In the genomic region with DNA sequence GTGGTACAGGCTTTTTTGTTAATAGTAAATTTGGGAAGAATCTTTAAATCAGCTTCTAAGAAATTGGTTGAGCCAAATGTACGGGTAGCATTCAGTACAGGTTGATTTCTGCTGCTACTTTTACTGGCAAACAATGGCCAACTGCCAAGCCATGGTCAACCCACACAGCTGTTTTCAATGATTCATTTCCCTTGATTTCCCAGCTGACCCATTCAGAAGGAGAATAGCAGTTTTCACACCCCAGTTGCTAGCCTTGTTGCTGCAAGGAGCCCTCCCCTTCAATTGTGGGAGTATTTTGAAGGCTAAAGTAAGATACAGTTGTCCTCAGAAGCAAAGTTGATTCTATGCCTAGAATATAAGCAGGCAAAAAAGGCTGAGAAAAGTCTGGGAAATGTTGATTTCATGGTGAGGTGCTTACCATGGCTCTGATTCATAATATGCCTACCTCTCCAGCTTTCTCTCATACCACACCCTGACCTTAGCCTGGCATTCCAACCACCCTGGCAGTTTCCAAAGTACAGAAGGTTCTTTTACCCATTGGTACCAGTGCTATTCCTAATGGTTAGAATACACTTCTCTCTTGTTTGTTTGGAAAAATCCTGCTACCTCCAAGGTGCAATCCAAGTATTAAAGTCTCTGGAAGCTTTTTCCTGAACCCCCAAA, we compare ENCODE assay signal across 8 cellular contexts.
A peak's percentile ranks its signal among the peaks of the same experiment; 100 is the strongest.
DNase-seq lines count a peak whose midpoint lies in the region; TF ChIP-seq lines count a peak whose summit lies in the region.
"Had no signal": no experiment of that assay in that cellular context is flagged by ENCODE, and none has a peak within 500 bp of the region (broad histone marks: within the 10 kb centered on the region; RNA-seq: fewer than 3 reads in every experiment).

No MANE protein-coding gene starts in this region.

- H3K4me3 Mint-ChIP-seq in Caco-2 (ENCODE audit: unreplicated experiment), result no peak overlapping the region
- H3K4me3 Mint-ChIP-seq: neural crest cell had no signal

- H3K36me3 Mint-ChIP-seq in Caco-2 (ENCODE audit: insufficient read depth, unreplicated experiment), result no peaks in the 10 kb centered on the region

- H3K4me1 Mint-ChIP-seq in Caco-2 (ENCODE audit: low read depth, unreplicated experiment), result peaks cover 13% of the 10 kb centered on the region

- H3K9me3 Mint-ChIP-seq in Caco-2 (ENCODE audit: unreplicated experiment), result peaks cover 11% of the 10 kb centered on the region
- H3K9me3 Mint-ChIP-seq: neural crest cell had no signal

- H3K4me1 ChIP-seq in Caco-2, result peaks cover 14% of the 10 kb centered on the region

- no peaks in the 10 kb centered on the region for H3K36me3 ChIP-seq in Caco-2 (ENCODE audit: control insufficient read depth, insufficient read depth, low read length)

- no peak overlapping the region for H3K27ac Mint-ChIP-seq in Caco-2 (ENCODE audit: unreplicated experiment)

- CTCF ChIA-PET in Caco-2 (lab: Charles Lee), result no interaction called here

- H3K4me3 ChIP-seq in epithelial cell of proximal tubule (ENCODE audit: low read depth, low read length) (no peak overlapping the region), Caco-2 (ENCODE audit: low read depth, low read length) (no peak overlapping the region)

- no peaks in the 10 kb centered on the region for H3K9me3 ChIP-seq in Caco-2

- TF ChIP-seq CTCF in epithelial cell of proximal tubule (conservative IDR thresholded peaks at IDR 0.05; ENCODE audit: low read depth, low read length) (no peak), GM20000 (IDR thresholded peaks at IDR 0.05; ENCODE audit: extremely low read depth, missing control alignments) (no peak), Caco-2 (IDR thresholded peaks at IDR 0.05; ENCODE audit: insufficient read depth in 1 of 2, low read depth in 1 of 2, low read length in 1 of 2, severe bottlenecking in 1 of 2, unreplicated experiment in 1 of 2) (no peak)

- BruUV-seq in Caco-2 (replicated peaks; lab: Mats Ljungman, UMichigan), result no TSS peak

- peak; percentile 80 for DNase-seq in H4 (ENCODE audit: low spot score)
- peak; percentile 34 for DNase-seq in NCI-H774 (lab: John Stamatoyannopoulos, UW)
- peak; percentile 90 for DNase-seq in epithelial cell of proximal tubule (ENCODE audit: low read depth)
- DNase-seq in non-pigmented ciliary epithelial cell (ENCODE audit: low read depth), result peak; percentile 96
- no peak for DNase-seq in GM20000 (ENCODE audit: low spot score)
- no peak for DNase-seq in Caco-2
- no peak for DNase-seq in T-helper 9 cell

- H3K27me3 ChIP-seq in Caco-2 (replicated peaks; ENCODE audit: control insufficient read depth, insufficient read depth, low read length), result no peaks in the 10 kb centered on the region

- intact Hi-C loops in Caco-2 (cut with micrococcal nuclease; ENCODE audit: unreplicated experiment), result no loop called here

- POLR2A ChIA-PET in Caco-2 (lab: Charles Lee), result no interaction called here

- no peaks in the 10 kb centered on the region for H3K27me3 Mint-ChIP-seq in Caco-2 (ENCODE audit: insufficient read depth, unreplicated experiment)

Comparison
In these comparisons a context has a peak if more than half of its experiments do, and no peak if none do; other contexts are left out.
1. DNase-seq: peak in H4 (single experiment), NCI-H774 (single experiment), epithelial cell of proximal tubule (single experiment) and non-pigmented ciliary epithelial cell (single experiment); none in GM20000 (single experiment), Caco-2 (0 of 2) and T-helper 9 cell (single experiment).